ENCODE assay signal across 12 cellular contexts in genomic region chr1:12799730-12800129, GRCh38. TPM values are rescaled to one million over a fixed set of nuclear protein-coding genes. Genes with fewer than 3 reads are reported as not detected.
"Had no signal": no experiment of that assay in that cellular context is flagged by ENCODE, and none has a peak within 500 bp of the region (broad histone marks: within the 10 kb centered on the region; RNA-seq: fewer than 3 reads in every experiment).

No MANE protein-coding gene starts in this region.

- H3K9me3 ChIP-seq: HAP-1 had no signal

- H3K4me3 ChIP-seq: GM23248, HAP-1 had no signal

- H3K9ac ChIP-seq: GM23248 had no signal

- DNase-seq: GM23248, GOT3, H7, HFFc6, KBM-7 had no signal

- FAIRE-seq: HepG2 had no signal

- H3K36me3 ChIP-seq: HAP-1 had no signal

- ATAC-seq: HCT116, HepG2 had no signal

- H3K4me1 ChIP-seq: HAP-1 had no signal

- H2AFZ ChIP-seq: GM23248 had no signal

- H3K27ac ChIP-seq: GM23248, HL-60 had no signal

RNA-seq across cellular contexts. Expression of gene PRAMEF1, which starts 8.5 kb away (rescaled TPM):
- total RNA-seq: GM23248, H4, H7, HepG2, HFFc6, HT1080 had no signal
- polyA plus RNA-seq: GM23248, HepG2, IgD-negative memory B cell had no signal

RNA-seq across cellular contexts. Expression of gene PRAMEF12, which starts 26.2 kb away (rescaled TPM):
- total RNA-seq: GM23248, H4, H7, HepG2, HFFc6, HT1080 had no signal
- polyA plus RNA-seq: GM23248, HepG2, IgD-negative memory B cell had no signal

RNA-seq across cellular contexts. Expression of gene PRAMEF11, which starts 31.5 kb away (rescaled TPM):
- total RNA-seq: GM23248, H4, H7, HepG2, HFFc6, HT1080 had no signal
- polyA plus RNA-seq: GM23248, HepG2, IgD-negative memory B cell had no signal

RNA-seq across cellular contexts. Expression of gene HNRNPCL1, which starts 48.8 kb away (rescaled TPM):
- total RNA-seq: GM23248, H4, H7, HepG2, HFFc6, HT1080 had no signal
- polyA plus RNA-seq: GM23248, HepG2, IgD-negative memory B cell had no signal

RNA-seq across cellular contexts. Expression of gene CFAP107, which starts 53.7 kb away (rescaled TPM):
- total RNA-seq: GM23248, H4, H7, HepG2, HFFc6, HT1080 had no signal
- polyA plus RNA-seq: GM23248, HepG2, IgD-negative memory B cell had no signal
